Comparison of ENCODE assay signal across 1 cellular context in the genomic region with DNA sequence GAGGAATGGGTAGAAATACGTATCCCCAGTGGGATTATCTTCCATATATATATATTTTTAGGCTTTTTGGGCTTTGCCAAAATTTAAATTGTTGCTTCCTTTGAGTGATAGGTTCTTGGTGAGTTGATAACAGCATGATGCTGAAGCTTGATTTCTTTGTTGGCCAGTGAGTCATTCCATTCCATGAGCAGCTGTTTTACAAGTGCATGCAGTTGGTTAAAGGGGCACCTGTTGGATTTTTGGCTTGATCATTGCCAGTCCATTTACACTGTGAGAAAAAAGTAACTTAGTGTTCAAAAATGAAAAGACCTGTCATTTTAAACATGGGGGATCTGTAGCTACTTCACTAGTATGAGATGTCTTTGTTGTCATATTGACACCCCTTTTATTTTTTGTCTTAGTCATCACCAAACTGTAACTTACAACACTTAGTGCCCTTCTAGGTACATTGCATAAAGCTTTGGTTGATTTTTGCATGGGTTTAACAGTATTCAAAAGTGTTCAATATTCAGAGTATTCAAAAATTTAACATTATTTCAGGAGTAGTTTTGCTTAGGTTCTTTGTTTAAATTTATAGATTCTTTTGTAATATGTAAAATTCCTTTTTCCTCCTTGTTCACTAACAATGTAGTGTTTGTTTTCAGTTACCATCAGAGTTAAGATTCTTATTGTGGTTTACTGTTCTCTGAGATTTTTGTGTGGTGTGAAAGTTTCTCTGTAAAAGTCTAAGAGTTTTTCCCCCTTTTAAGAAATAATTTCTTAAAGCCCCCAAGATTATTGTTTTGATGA.
TF ChIP-seq lines count a peak whose summit lies in the region.

No MANE protein-coding gene starts in this region.

TF ChIP-seq in IMR-90, 13 proteins besides CTCF, POLR2A, EP300 and RAD21:
- TF ChIP-seq BHLHE40 (IDR thresholded peaks at IDR 0.05; ENCODE audit: low read depth, low read length): no peak
- TF ChIP-seq, protein P1, sequence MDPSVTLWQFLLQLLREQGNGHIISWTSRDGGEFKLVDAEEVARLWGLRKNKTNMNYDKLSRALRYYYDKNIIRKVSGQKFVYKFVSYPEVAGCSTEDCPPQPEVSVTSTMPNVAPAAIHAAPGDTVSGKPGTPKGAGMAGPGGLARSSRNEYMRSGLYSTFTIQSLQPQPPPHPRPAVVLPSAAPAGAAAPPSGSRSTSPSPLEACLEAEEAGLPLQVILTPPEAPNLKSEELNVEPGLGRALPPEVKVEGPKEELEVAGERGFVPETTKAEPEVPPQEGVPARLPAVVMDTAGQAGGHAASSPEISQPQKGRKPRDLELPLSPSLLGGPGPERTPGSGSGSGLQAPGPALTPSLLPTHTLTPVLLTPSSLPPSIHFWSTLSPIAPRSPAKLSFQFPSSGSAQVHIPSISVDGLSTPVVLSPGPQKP (IDR thresholded peaks at IDR 0.05; ENCODE audit: borderline replicate concordance, low read depth, low read length): no peak
- TF ChIP-seq CHD1 (IDR thresholded peaks at IDR 0.05; ENCODE audit: low read depth, low read length): no peak
- no peak for TF ChIP-seq CEBPB (IDR thresholded peaks at IDR 0.05; ENCODE audit: low read depth, low read length)
- TF ChIP-seq SMC3 (IDR thresholded peaks at IDR 0.05; ENCODE audit: low read depth, low read length): no peak
- TF ChIP-seq MAFK (IDR thresholded peaks at IDR 0.05; ENCODE audit: low read depth, low read length): no peak
TF ChIP-seq in IMR-90: peak in this region for 0.
